In genomic region chr6:154485784-154486183, GRCh38 we compare ENCODE assay signal across 27 cellular contexts. TPM values are rescaled to one million over a fixed set of nuclear protein-coding genes. Genes with fewer than 3 reads are reported as not detected.
DNase-seq lines count a peak whose midpoint lies in the region; ATAC-seq, FAIRE-seq and TF ChIP-seq lines count a peak whose summit lies in the region.
"Had no signal": no experiment of that assay in that cellular context is flagged by ENCODE, and none has a peak within 500 bp of the region (broad histone marks: within the 10 kb centered on the region; RNA-seq: fewer than 3 reads in every experiment).

No MANE protein-coding gene starts in this region.

- dilution Hi-C loops in keratinocyte (cut with MboI; ENCODE audit: extremely low pct_ligation_motif_present, low sequenced_read_pairs): no loop called here

- no peaks in the 10 kb centered on the region for H3K36me3 Mint-ChIP-seq in activated T-helper 17 cell treated with anti-CD3 and anti-CD28 coated beads, Interleukin-2, amount 50 U/mL, for 72 hours (ENCODE audit: low read depth)
- H3K36me3 Mint-ChIP-seq: immature natural killer cell had no signal

- H3K9me3 ChIP-seq in ascending aorta (no peaks in the 10 kb centered on the region), keratinocyte (ENCODE audit: control insufficient read depth, low read depth, low read length) (no peaks in the 10 kb centered on the region)
- H3K9me3 ChIP-seq: Peyer's patch, vagina had no signal

- no peaks in the 10 kb centered on the region for H3K9me3 Mint-ChIP-seq in activated T-helper 17 cell treated with anti-CD3 and anti-CD28 coated beads, Interleukin-2, amount 50 U/mL, for 72 hours
- H3K9me3 Mint-ChIP-seq: activated CD4-positive, alpha-beta memory T cell treated with anti-CD3 and anti-CD28 coated beads, Interleukin-2, amount 10 ng/mL, durations not matched to agents 7 days and 5 days; endodermal cell; immature natural killer cell; neural crest cell had no signal

- no peak overlapping the region for H2AFZ ChIP-seq in keratinocyte (ENCODE audit: control insufficient read depth, low read length)

- peaks cover 12 to 61% of the 10 kb centered on the region in 2 donors for H3K4me1 ChIP-seq in ascending aorta
- H3K4me1 ChIP-seq in keratinocyte (ENCODE audit: control insufficient read depth, extremely low read depth, insufficient read depth, low read length): peaks cover 9% of the 10 kb centered on the region

- H3K9me1 ChIP-seq in keratinocyte (ENCODE audit: control insufficient read depth, extremely low read depth, insufficient read depth, low read length): no peaks in the 10 kb centered on the region

- peaks cover 18% of the 10 kb centered on the region for H3K27me3 Mint-ChIP-seq in activated T-helper 17 cell treated with anti-CD3 and anti-CD28 coated beads, Interleukin-2, amount 50 U/mL, for 72 hours

- H3K27ac ChIP-seq in ascending aorta: peak overlapping the region; percentile 10 to 65
- no peak overlapping the region for H3K27ac ChIP-seq in keratinocyte (ENCODE audit: control insufficient read depth, insufficient read depth, low read length)
- H3K27ac ChIP-seq: vagina had no signal

- peak; percentile 50 for DNase-seq in A172 (ENCODE audit: low spot score)
- peak; percentile 41 for DNase-seq in LoVo (ENCODE audit: low spot score)
- no peak for DNase-seq in ascending aorta (ENCODE audit: low spot score in 2 of 2)
- no peak for DNase-seq in keratinocyte (ENCODE audit: low read depth, low spot score)
- DNase-seq in H7: no peak
- no peak for DNase-seq in RCC 7860 (ENCODE audit: low spot score)
- DNase-seq: activated CD4-positive, alpha-beta memory T cell treated with anti-CD3 and anti-CD28 coated beads, Interleukin-2, amount 10 ng/mL, durations not matched to agents 7 days and 5 days; activated CD4-positive, CD25-positive, alpha-beta regulatory T cell; activated gamma-delta T cell treated with Interleukin-2 at 50 U/mL for 16 hours; C1 segment of cervical spinal cord; cortex of kidney; endodermal cell; immature natural killer cell; NCI-H2081 treated with DMSO at 0.1 percent for 48 hours; NCI-H446 treated with DMSO at 0.1 percent for 48 hours; NK-92 treated with Interleukin-12 subunit alpha and Interleukin-12 subunit beta, amount 100 ng/mL, for 24 hours; posterior cingulate gyrus; stimulated activated CD4-positive, alpha-beta T cell treated with anti-CD3 and anti-CD28 coated beads, Interleukin-1b, Interleukin-23, amount 100 ng/mL, for 48 hours; T-helper 2 cell had no signal

- H3K4me3 ChIP-seq in ascending aorta (no peak overlapping the region), keratinocyte (ENCODE audit: control insufficient read depth in 2 of 3, extremely low read depth in 1 of 3, insufficient read depth in 2 of 3, low read depth in 1 of 3, low read length in 3 of 3) (no peak overlapping the region), H7 (ENCODE audit: insufficient read depth, low read depth, low read length) (no peak overlapping the region)
- H3K4me3 ChIP-seq: Peyer's patch, vagina had no signal

- no peaks in the 10 kb centered on the region for H3K79me2 ChIP-seq in keratinocyte (ENCODE audit: control insufficient read depth, insufficient read depth, low read length)

- TF ChIP-seq CTCF in ascending aorta (IDR thresholded peaks at IDR 0.05): no peak
- TF ChIP-seq CTCF in keratinocyte (optimal IDR thresholded peaks at IDR 0.05 in 1 of 3, IDR thresholded peaks at IDR 0.05 in 1 of 3, conservative IDR thresholded peaks at IDR 0.05 in 1 of 3; ENCODE audit: extremely low read depth in 1 of 3, insufficient read depth in 2 of 3, low read length in 3 of 3): no peak

- no peak overlapping the region for H3K9ac ChIP-seq in keratinocyte (ENCODE audit: control insufficient read depth, extremely low read depth, insufficient read depth, low read length)

- ATAC-seq in GM19397 (IDR thresholded peaks at IDR 0.05; ENCODE audit: unreplicated experiment): no peak
- ATAC-seq in activated T-helper 17 cell treated with anti-CD3 and anti-CD28 coated beads, Interleukin-2, amount 50 U/mL, for 72 hours (replicated peaks): no peak

- H3K4me2 ChIP-seq in keratinocyte (ENCODE audit: control insufficient read depth, extremely low read depth, insufficient read depth, low read depth, low read length): peak overlapping the region; percentile 28

- no peaks in the 10 kb centered on the region for H3K4me1 Mint-ChIP-seq in activated T-helper 17 cell treated with anti-CD3 and anti-CD28 coated beads, Interleukin-2, amount 50 U/mL, for 72 hours
- H3K4me1 Mint-ChIP-seq: activated CD4-positive, alpha-beta memory T cell treated with anti-CD3 and anti-CD28 coated beads, Interleukin-2, amount 10 ng/mL, durations not matched to agents 7 days and 5 days; immature natural killer cell had no signal

- H3K27ac Mint-ChIP-seq in activated T-helper 17 cell treated with anti-CD3 and anti-CD28 coated beads, Interleukin-2, amount 50 U/mL, for 72 hours: no peak overlapping the region
- H3K27ac Mint-ChIP-seq: activated CD4-positive, alpha-beta memory T cell treated with anti-CD3 and anti-CD28 coated beads, Interleukin-2, amount 10 ng/mL, durations not matched to agents 7 days and 5 days; endodermal cell; immature natural killer cell had no signal

- H3K4me3 Mint-ChIP-seq in activated T-helper 17 cell treated with anti-CD3 and anti-CD28 coated beads, Interleukin-2, amount 50 U/mL, for 72 hours: no peak overlapping the region
- H3K4me3 Mint-ChIP-seq: activated CD4-positive, alpha-beta memory T cell treated with anti-CD3 and anti-CD28 coated beads, Interleukin-2, amount 10 ng/mL, durations not matched to agents 7 days and 5 days; endodermal cell; immature natural killer cell; neural crest cell had no signal

- intact Hi-C loops in ascending aorta (cut with DNase I): loop anchor here (5.0 kb wide), 2 partner anchors 38 to 73 kb away; no protein-coding TSS in a partner anchor

- H4K20me1 ChIP-seq in keratinocyte (ENCODE audit: control insufficient read depth, extremely low read depth, insufficient read depth, low read length): no peaks in the 10 kb centered on the region

- H3K27me3 ChIP-seq in ascending aorta (no peaks in the 10 kb centered on the region), keratinocyte (ENCODE audit: control insufficient read depth, extremely low read depth, insufficient read depth, low read length) (no peaks in the 10 kb centered on the region), H7 (ENCODE audit: control insufficient read depth, insufficient read depth, low read length) (no peaks in the 10 kb centered on the region)
- H3K27me3 ChIP-seq: Peyer's patch, vagina had no signal

- FAIRE-seq in keratinocyte (lab: Jason Lieb, UNC) (no peak), RCC 7860 (lab: Jason Lieb, UNC) (no peak)
- FAIRE-seq: G401.6, GM18507, HTR-8/SVneo had no signal

- no peaks in the 10 kb centered on the region for H3K36me3 ChIP-seq in ascending aorta
- no peaks in the 10 kb centered on the region for H3K36me3 ChIP-seq in keratinocyte (ENCODE audit: control insufficient read depth in 2 of 2, extremely low read depth in 1 of 2, insufficient read depth in 2 of 2, low read length in 2 of 2)
- no peaks in the 10 kb centered on the region for H3K36me3 ChIP-seq in H7 (replicated peaks; ENCODE audit: control insufficient read depth, insufficient read depth, low read length)
- H3K36me3 ChIP-seq: Peyer's patch, vagina had no signal

RNA-seq across cellular contexts. Expression of gene CNKSR3, which starts 24.7 kb away (rescaled TPM):
- 1.8 and 2.7 TPM in 2 replicates for total RNA-seq in A172 (2014; rRNA removed; shearing (Covaris generic))
- 9.7 TPM for total RNA-seq in ascending aorta
- 0.84 to 2.0 TPM (median 1.9 TPM) in 3 replicates for polyA plus RNA-seq in keratinocyte
- 3.5 TPM for polyA plus RNA-seq in keratinocyte (2011; ENCODE audit: low read depth)
- polyA plus RNA-seq in keratinocyte (2011; cell fraction: cytosol; rRNA removed): 2.0 and 2.1 TPM in 2 replicates
- 3.1 and 3.6 TPM in 2 replicates for polyA plus RNA-seq in keratinocyte (2011; cell fraction: nucleus; rRNA removed)
- 3.3 and 4.9 TPM in 2 replicates for polyA plus RNA-seq in keratinocyte (2012; ENCODE audit: low replicate concordance)
- 2.4 to 3.9 TPM (median 2.8 TPM) in 3 replicates for polyA minus RNA-seq in keratinocyte
- polyA minus RNA-seq in keratinocyte (2011; cell fraction: cytosol; rRNA and poly(A)+ RNA removed): 0.96 TPM
- polyA minus RNA-seq in keratinocyte (2011; cell fraction: nucleus; rRNA and poly(A)+ RNA removed): 1.5 and 2.3 TPM in 2 replicates
- 1 to 10 TPM in 1 of 2 donors, not detected in 1; 1.5 TPM for total RNA-seq in activated T-helper 17 cell treated with anti-CD3 and anti-CD28 coated beads, Interleukin-2, amount 50 U/mL, for 72 hours
- total RNA-seq in H7 (2014; rRNA removed; shearing (Covaris generic)): 8.7 and 8.8 TPM in 2 replicates
- total RNA-seq: activated CD4-positive, alpha-beta memory T cell treated with anti-CD3 and anti-CD28 coated beads, Interleukin-2, amount 10 ng/mL, durations not matched to agents 7 days and 5 days had no signal

Comparison
In these comparisons a context has a peak if more than half of its experiments do, and no peak if none do; other contexts are left out.
1. DNase-seq: peak in A172 (single experiment) and LoVo (single experiment); none in ascending aorta (0 of 2), keratinocyte (single experiment), H7 (single experiment) and RCC 7860 (single experiment).